ENCODE assay signal across 31 cellular contexts in genomic region chr6:52887912-52888535, GRCh38. TPM values are rescaled to one million over a fixed set of nuclear protein-coding genes. Genes with fewer than 3 reads are reported as not detected.
DNase-seq lines count a peak whose midpoint lies in the region; ATAC-seq, FAIRE-seq and TF ChIP-seq lines count a peak whose summit lies in the region.
"Had no signal": no experiment of that assay in that cellular context is flagged by ENCODE, and none has a peak within 500 bp of the region (broad histone marks: within the 10 kb centered on the region; RNA-seq: fewer than 3 reads in every experiment).

No MANE protein-coding gene starts in this region.

- H3K4me1 ChIP-seq in HepG2 (ENCODE audit: insufficient read depth, low read length) = no peaks in the 10 kb centered on the region
- no peaks in the 10 kb centered on the region for H3K4me1 ChIP-seq in right lobe of liver
- no peaks in the 10 kb centered on the region for H3K4me1 ChIP-seq in hepatocyte (ENCODE audit: insufficient read depth)
- 0 out of 2 replicates have a peak, but pooled peaks cover 4% of the 10 kb centered on the region for H3K4me1 ChIP-seq in GM23338 (ENCODE audit: insufficient read depth)
- H3K4me1 ChIP-seq: BLaER1 treated with 17β-estradiol and CSF1 and Interleukin-3, amounts not matched to agents 10 nM and 100 nM; neural progenitor cell; spleen; transverse colon had no signal

- DNase-seq in HepG2 (ENCODE audit: low spot score) = no peak
- no peak for DNase-seq in right lobe of liver
- DNase-seq in hepatocyte (ENCODE audit: low spot score) = peak; percentile 19
- no peak for DNase-seq in GM23338 (ENCODE audit: low spot score)
- no peak for DNase-seq in CD4-positive, alpha-beta T cell
- DNase-seq: activated naive CD4-positive, alpha-beta T cell treated with anti-CD3 and anti-CD28 coated beads for 36 hours; effector CD4-positive, alpha-beta T cell; H9; Karpas-422; kidney; left ventricle myocardium superior; MV-4-11; NCI-H1436; NCI-H2081; NCI-H524 treated with DMSO at 0.1 percent for 48 hours; OCI-M1; pancreas; spleen; stimulated activated CD4-positive, alpha-beta T cell treated with anti-CD3 and anti-CD28 coated beads, Interleukin-2, amount 100 ng/mL, for 24 hours; transverse colon had no signal

- no peak overlapping the region for H3K4me3 ChIP-seq in HepG2 (replicated peaks in 1 of 3; ENCODE audit: insufficient read depth in 1 of 3, low read depth in 2 of 3, low read length in 3 of 3)
- no peak overlapping the region for H3K4me3 ChIP-seq in right lobe of liver
- H3K4me3 ChIP-seq in hepatocyte = no peak overlapping the region
- no peak overlapping the region for H3K4me3 ChIP-seq in GM23338
- H3K4me3 ChIP-seq: BLaER1 treated with 17β-estradiol and CSF1 and Interleukin-3, amounts not matched to agents 10 nM and 100 nM; neural progenitor cell; pancreas; SK-N-MC; spleen; transverse colon had no signal

- peaks cover 13% of the 10 kb centered on the region for H3K27me3 Mint-ChIP-seq in activated T-helper 17 cell treated with anti-CD3 and anti-CD28 coated beads, Interleukin-2, amount 50 U/mL, for 72 hours
- no peaks in the 10 kb centered on the region for H3K27me3 Mint-ChIP-seq in GM23338 (ENCODE audit: insufficient read depth, low read depth, poor library complexity)
- no peaks in the 10 kb centered on the region for H3K27me3 Mint-ChIP-seq in CD4-positive, alpha-beta T cell

- TF ChIP-seq RAD21 in HepG2 (CRISPR knock-in tag; IDR thresholded peaks at IDR 0.05) = no peak

- H4K20me1 ChIP-seq in HepG2 (ENCODE audit: insufficient read depth, low read length) (no peaks in the 10 kb centered on the region), hepatocyte (ENCODE audit: insufficient read depth, poor library complexity, severe bottlenecking) (no peaks in the 10 kb centered on the region), GM23338 (replicated peaks; ENCODE audit: insufficient read depth) (no peaks in the 10 kb centered on the region)
- H4K20me1 ChIP-seq: BLaER1 treated with 17β-estradiol and CSF1 and Interleukin-3, amounts not matched to agents 10 nM and 100 nM had no signal

- no peaks in the 10 kb centered on the region for H3K36me3 Mint-ChIP-seq in activated T-helper 17 cell treated with anti-CD3 and anti-CD28 coated beads, Interleukin-2, amount 50 U/mL, for 72 hours (ENCODE audit: low read depth)
- H3K36me3 Mint-ChIP-seq in GM23338 (ENCODE audit: low read depth) = no peaks in the 10 kb centered on the region
- no peaks in the 10 kb centered on the region for H3K36me3 Mint-ChIP-seq in CD4-positive, alpha-beta T cell (ENCODE audit: low read depth)
- H3K36me3 Mint-ChIP-seq: neural progenitor cell had no signal

- H3K4me3 Mint-ChIP-seq in activated T-helper 17 cell treated with anti-CD3 and anti-CD28 coated beads, Interleukin-2, amount 50 U/mL, for 72 hours = no peak overlapping the region
- no peak overlapping the region for H3K4me3 Mint-ChIP-seq in GM23338
- no peak overlapping the region for H3K4me3 Mint-ChIP-seq in CD4-positive, alpha-beta T cell
- H3K4me3 Mint-ChIP-seq: activated naive CD4-positive, alpha-beta T cell treated with anti-CD3 and anti-CD28 coated beads for 36 hours; H9; neural progenitor cell had no signal

- H2AFZ ChIP-seq in HepG2 (ENCODE audit: low read length) (no peak overlapping the region), hepatocyte (no peak overlapping the region), GM23338 (no peak overlapping the region)
- H2AFZ ChIP-seq: neural progenitor cell had no signal

- H3K4me1 Mint-ChIP-seq in activated T-helper 17 cell treated with anti-CD3 and anti-CD28 coated beads, Interleukin-2, amount 50 U/mL, for 72 hours = no peaks in the 10 kb centered on the region
- H3K4me1 Mint-ChIP-seq in GM23338 = peaks cover 4% of the 10 kb centered on the region; the same call in 2 of the 3 replicates
- no peaks in the 10 kb centered on the region for H3K4me1 Mint-ChIP-seq in CD4-positive, alpha-beta T cell (ENCODE audit: low read depth)
- H3K4me1 Mint-ChIP-seq: neural progenitor cell had no signal

- CTCF ChIA-PET in HepG2 (lab: Yijun Ruan, JAX; ENCODE audit: low intra/inter-chr PET ratio, low total read pairs) = no interaction called here
- CTCF ChIA-PET in CD4-positive, alpha-beta T cell (lab: Charles Lee) = no interaction called here

- 55% methylated on average over 3 of the region's 3 CpGs for WGBS in HepG2 (ENCODE audit: low lambda C conversion rate)
- WGBS in right lobe of liver (ENCODE audit: insufficient coverage, low coverage, low lambda C conversion rate, missing lambda C conversion rate) = 76% methylated on average over 3 of the region's 3 CpGs
- WGBS in hepatocyte (ENCODE audit: low lambda C conversion rate, missing lambda C conversion rate) = 89% methylated on average over 3 of the region's 3 CpGs

- in situ Hi-C loops in HepG2 (cut with HindIII; ENCODE audit: extremely low pct_ligation_motif_present, low pct_unique_long_range_greater_than_20kb) = no loop called here

- ATAC-seq in HepG2 (peak; percentile 68; the same call in 2 of the 3 replicates), right lobe of liver (no peak), GM23338 (no peak), HG03135 (IDR thresholded peaks at IDR 0.05; ENCODE audit: unreplicated experiment) (no peak)
- ATAC-seq in activated T-helper 17 cell treated with anti-CD3 and anti-CD28 coated beads, Interleukin-2, amount 50 U/mL, for 72 hours (replicated peaks) = peak; percentile 59
- ATAC-seq in CD4-positive, alpha-beta T cell (ENCODE audit: poor library complexity) = no peak
- ATAC-seq: left ventricle myocardium superior had no signal

- H3K27ac Mint-ChIP-seq in activated T-helper 17 cell treated with anti-CD3 and anti-CD28 coated beads, Interleukin-2, amount 50 U/mL, for 72 hours = no peak overlapping the region
- no peak overlapping the region for H3K27ac Mint-ChIP-seq in GM23338
- no peak overlapping the region for H3K27ac Mint-ChIP-seq in CD4-positive, alpha-beta T cell
- H3K27ac Mint-ChIP-seq: activated naive CD4-positive, alpha-beta T cell treated with anti-CD3 and anti-CD28 coated beads for 36 hours; H9; neural progenitor cell had no signal

- intact Hi-C loops in HepG2 (cut with micrococcal nuclease; ENCODE audit: unreplicated experiment) (no loop called here), right lobe of liver (cut with DNase I) (loop anchor here in 1 of 2 donors (10.0 kb wide), 1 partner anchor 107 kb away; the partner anchor contains the start of gene GSTA4)
- intact Hi-C loops in CD4-positive, alpha-beta T cell (cut with DNase I, micrococcal nuclease) = no loop called here

- no peak for FAIRE-seq in HepG2 (lab: Jason Lieb, UNC)
- FAIRE-seq: colon, GM12891, kidney, pancreas had no signal

- H3K27ac ChIP-seq in HepG2 (ENCODE audit: extremely low read length, insufficient read depth, low read length) = no peak overlapping the region
- H3K27ac ChIP-seq in right lobe of liver = no peak overlapping the region
- H3K27ac ChIP-seq in hepatocyte = no peak overlapping the region
- no peak overlapping the region for H3K27ac ChIP-seq in GM23338 (ENCODE audit: low read depth)
- no peak overlapping the region for H3K27ac ChIP-seq in CD4-positive, alpha-beta T cell (ENCODE audit: low read depth, low read length)
- H3K27ac ChIP-seq: BLaER1 treated with 17β-estradiol and CSF1 and Interleukin-3, amounts not matched to agents 10 nM and 100 nM; neural progenitor cell; pancreas; SK-N-MC; spleen; transverse colon had no signal

- no peaks in the 10 kb centered on the region for H3F3A ChIP-seq in GM23338 (replicated peaks; ENCODE audit: low read depth)

- H3K36me3 ChIP-seq in HepG2 (replicated peaks in 1 of 2; ENCODE audit: control insufficient read depth in 1 of 2, insufficient read depth in 2 of 2, low read length in 2 of 2) = no peaks in the 10 kb centered on the region
- no peaks in the 10 kb centered on the region for H3K36me3 ChIP-seq in right lobe of liver
- H3K36me3 ChIP-seq in hepatocyte (replicated peaks; ENCODE audit: insufficient read depth, low read depth) = no peaks in the 10 kb centered on the region
- no peaks in the 10 kb centered on the region for H3K36me3 ChIP-seq in GM23338 (ENCODE audit: insufficient read depth)
- H3K36me3 ChIP-seq: BLaER1 treated with 17β-estradiol and CSF1 and Interleukin-3, amounts not matched to agents 10 nM and 100 nM; neural progenitor cell; pancreas; spleen; transverse colon had no signal

- H3K27me3 ChIP-seq in HepG2 (ENCODE audit: control insufficient read depth in 1 of 2, insufficient read depth in 2 of 2, low read length in 2 of 2) (peaks cover 0 to 3% of the 10 kb centered on the region in 2 experiments; a peak in 2 of 5 replicates), right lobe of liver (no peaks in the 10 kb centered on the region), hepatocyte (no peaks in the 10 kb centered on the region), GM23338 (ENCODE audit: insufficient read depth) (no peaks in the 10 kb centered on the region)
- no peaks in the 10 kb centered on the region for H3K27me3 ChIP-seq in CD4-positive, alpha-beta T cell (ENCODE audit: control insufficient read depth, insufficient read depth, low read length)
- H3K27me3 ChIP-seq: BLaER1 treated with 17β-estradiol and CSF1 and Interleukin-3, amounts not matched to agents 10 nM and 100 nM; neural progenitor cell; pancreas; spleen; transverse colon had no signal

- H3K9me2 ChIP-seq in hepatocyte (replicated peaks; ENCODE audit: insufficient read depth) (no peaks in the 10 kb centered on the region), GM23338 (ENCODE audit: insufficient read depth) (0 out of 2 replicates have a peak, but pooled peaks cover 3% of the 10 kb centered on the region)

- no peak for TF ChIP-seq CTCF in HepG2 (CRISPR knock-in tag; IDR thresholded peaks at IDR 0.05)
- no peak for TF ChIP-seq CTCF in right lobe of liver (IDR thresholded peaks at IDR 0.05)
- TF ChIP-seq CTCF in hepatocyte (IDR thresholded peaks at IDR 0.05; ENCODE audit: poor library complexity) = no peak
- no peak for TF ChIP-seq CTCF in GM23338 (conservative IDR thresholded peaks at IDR 0.05; ENCODE audit: low read depth in 2 of 2)
- no peak for TF ChIP-seq CTCF in CD4-positive, alpha-beta T cell (IDR thresholded peaks at IDR 0.05)

- no peaks in the 10 kb centered on the region for H3K9me3 ChIP-seq in HepG2 (ENCODE audit: low read length)
- no peaks in the 10 kb centered on the region for H3K9me3 ChIP-seq in right lobe of liver
- H3K9me3 ChIP-seq in hepatocyte (ENCODE audit: low read depth) = no peaks in the 10 kb centered on the region
- H3K9me3 ChIP-seq in CD4-positive, alpha-beta T cell (ENCODE audit: control insufficient read depth, low read length) = no peaks in the 10 kb centered on the region
- H3K9me3 ChIP-seq: pancreas, spleen, transverse colon had no signal

- H3K79me2 ChIP-seq in HepG2 (ENCODE audit: insufficient read depth, low read length) (no peaks in the 10 kb centered on the region), hepatocyte (no peaks in the 10 kb centered on the region), GM23338 (replicated peaks; ENCODE audit: insufficient read depth) (no peaks in the 10 kb centered on the region)

- no peaks in the 10 kb centered on the region for H3K9me3 Mint-ChIP-seq in activated T-helper 17 cell treated with anti-CD3 and anti-CD28 coated beads, Interleukin-2, amount 50 U/mL, for 72 hours
- no peaks in the 10 kb centered on the region; the same call in 2 of the 3 replicates for H3K9me3 Mint-ChIP-seq in GM23338
- H3K9me3 Mint-ChIP-seq in CD4-positive, alpha-beta T cell = no peaks in the 10 kb centered on the region
- H3K9me3 Mint-ChIP-seq: activated naive CD4-positive, alpha-beta T cell treated with anti-CD3 and anti-CD28 coated beads for 36 hours; H9; neural progenitor cell had no signal

- no peak for TF ChIP-seq POLR2A in HepG2 (IDR thresholded peaks at IDR 0.05; ENCODE audit: insufficient read depth in 1 of 2, low read depth in 2 of 2, low read length in 2 of 2)
- no peak for TF ChIP-seq POLR2A in right lobe of liver (IDR thresholded peaks at IDR 0.05)

- no TSS peak for BruUV-seq in HepG2 (replicated peaks; lab: Mats Ljungman, UMichigan)

- no peak overlapping the region for H3K9ac ChIP-seq in HepG2 (ENCODE audit: insufficient read depth, low read depth, low read length)
- H3K9ac ChIP-seq: BLaER1 treated with 17β-estradiol and CSF1 and Interleukin-3, amounts not matched to agents 10 nM and 100 nM; neural progenitor cell had no signal

- TF ChIP-seq EP300 in HepG2 (IDR thresholded peaks at IDR 0.05; ENCODE audit: low read depth in 2 of 2, low read length in 2 of 2) = no peak
- no peak for TF ChIP-seq EP300 in HepG2 (CRISPR knock-in tag; IDR thresholded peaks at IDR 0.05; ENCODE audit: borderline replicate concordance)

- no peak overlapping the region for H3K4me2 ChIP-seq in HepG2 (ENCODE audit: low read depth, low read length)
- H3K4me2 ChIP-seq in hepatocyte = no peak overlapping the region
- H3K4me2 ChIP-seq in GM23338 = no peak overlapping the region
- H3K4me2 ChIP-seq: BLaER1 treated with 17β-estradiol and CSF1 and Interleukin-3, amounts not matched to agents 10 nM and 100 nM; neural progenitor cell had no signal

- POLR2A ChIA-PET in HepG2 (lab: Yijun Ruan, JAX) = no interaction called here
- POLR2A ChIA-PET in CD4-positive, alpha-beta T cell (lab: Charles Lee) = no interaction called here

RNA-seq across cellular contexts. Expression of gene GSTA3, which starts 21.5 kb away (rescaled TPM):
- total RNA-seq in HepG2 (2016; rRNA removed; fragmentation: Illumina TruSeq; extraction: Trizol) = not detected in 2 replicates
- not detected in 2 replicates for total RNA-seq in HepG2 (2016; cell fraction: cytosol; rRNA removed; fragmentation: Illumina TruSeq; extraction: Trizol; ENCODE audit: low read depth)
- not detected in 2 replicates for total RNA-seq in HepG2 (2016; cell fraction: insoluble cytoplasmic fraction; rRNA removed; fragmentation: Illumina TruSeq; extraction: Trizol)
- total RNA-seq in HepG2 (2016; cell fraction: membrane; rRNA removed; fragmentation: Illumina TruSeq; extraction: Trizol) = not detected in 2 replicates
- not detected in 2 replicates for total RNA-seq in HepG2 (2016; cell fraction: nucleus; rRNA removed; fragmentation: Illumina TruSeq; extraction: Trizol)
- not detected in 2 replicates for polyA plus RNA-seq in HepG2 (2011; rRNA removed)
- not detected in 2 replicates for polyA plus RNA-seq in HepG2 (2011; cell fraction: cytosol; rRNA removed)
- polyA plus RNA-seq in HepG2 (2011; cell fraction: nucleus; rRNA removed) = not detected in 2 replicates
- not detected in 2 replicates for polyA plus RNA-seq in HepG2 (2012)
- not detected in 2 replicates for polyA plus RNA-seq in HepG2 (2016; cell fraction: cytosol; fragmentation: Illumina TruSeq; extraction: Trizol; ENCODE audit: low read depth)
- not detected in 2 replicates for polyA plus RNA-seq in HepG2 (2016; cell fraction: insoluble cytoplasmic fraction; fragmentation: Illumina TruSeq; extraction: Trizol; ENCODE audit: low read depth)
- polyA plus RNA-seq in HepG2 (2016; cell fraction: membrane; fragmentation: Illumina TruSeq; extraction: Trizol; ENCODE audit: low read depth) = not detected in 2 replicates
- polyA plus RNA-seq in HepG2 (2016; cell fraction: nucleus; fragmentation: Illumina TruSeq; extraction: Trizol; ENCODE audit: insufficient read depth, low read depth) = not detected in 2 replicates
- polyA minus RNA-seq in HepG2 (2011; rRNA and poly(A)+ RNA removed; ENCODE audit: low replicate concordance) = not detected in 2 replicates
- polyA minus RNA-seq in HepG2 (2011; cell fraction: cytosol; rRNA and poly(A)+ RNA removed) = not detected in 2 replicates
- not detected in 2 replicates for polyA minus RNA-seq in HepG2 (2011; cell fraction: nucleus; rRNA and poly(A)+ RNA removed)
- total RNA-seq in right lobe of liver = not detected
- total RNA-seq in activated T-helper 17 cell treated with anti-CD3 and anti-CD28 coated beads, Interleukin-2, amount 50 U/mL, for 72 hours = not detected
- not detected in 2 replicates for total RNA-seq in hepatocyte
- not detected in 2 replicates for polyA plus RNA-seq in hepatocyte
- not detected in 2 replicates for total RNA-seq in GM23338 (2014; rRNA removed; shearing (Covaris generic))
- not detected in 2 replicates for polyA plus RNA-seq in GM23338 (2016; fragmentation: Nextera tagmentation; extraction: Ambion mirVana)
- not detected for total RNA-seq in CD4-positive, alpha-beta T cell
- total RNA-seq: activated naive CD4-positive, alpha-beta T cell treated with anti-CD3 and anti-CD28 coated beads for 36 hours; H9; kidney; left ventricle myocardium superior; mesenteric fat pad; myocyte; pancreas; spleen; subcutaneous adipose tissue; T-helper 1 cell treated with Interleukin-12 subunit alpha and Interleukin-12 subunit beta and Interleukin-4 antibody, amounts not matched to agents 30 ng/mL and 1 ng/mL, for 36 hours; transverse colon had no signal
- polyA plus RNA-seq: pancreas, spleen had no signal

RNA-seq across cellular contexts. Expression of gene GSTA5, which starts 47.4 kb away (rescaled TPM):
- total RNA-seq in HepG2 (2016; rRNA removed; fragmentation: Illumina TruSeq; extraction: Trizol) (not detected in 2 replicates), right lobe of liver (not detected), hepatocyte (not detected in 2 replicates)
- total RNA-seq in HepG2 (2016; cell fraction: cytosol; rRNA removed; fragmentation: Illumina TruSeq; extraction: Trizol; ENCODE audit: low read depth) = not detected in 2 replicates
- total RNA-seq in HepG2 (2016; cell fraction: insoluble cytoplasmic fraction; rRNA removed; fragmentation: Illumina TruSeq; extraction: Trizol) = not detected in 2 replicates
- total RNA-seq in HepG2 (2016; cell fraction: membrane; rRNA removed; fragmentation: Illumina TruSeq; extraction: Trizol) = not detected in 2 replicates
- not detected in 2 replicates for total RNA-seq in HepG2 (2016; cell fraction: nucleus; rRNA removed; fragmentation: Illumina TruSeq; extraction: Trizol)
- polyA plus RNA-seq in HepG2 (2011; rRNA removed) (not detected in 2 replicates), hepatocyte (not detected in 2 replicates), GM23338 (2016; fragmentation: Nextera tagmentation; extraction: Ambion mirVana) (not detected in 2 replicates)
- polyA plus RNA-seq in HepG2 (2011; cell fraction: cytosol; rRNA removed) = not detected in 2 replicates
- not detected in 2 replicates for polyA plus RNA-seq in HepG2 (2011; cell fraction: nucleus; rRNA removed)
- not detected in 2 replicates for polyA plus RNA-seq in HepG2 (2012)
- not detected in 2 replicates for polyA plus RNA-seq in HepG2 (2016; cell fraction: cytosol; fragmentation: Illumina TruSeq; extraction: Trizol; ENCODE audit: low read depth)
- not detected in 2 replicates for polyA plus RNA-seq in HepG2 (2016; cell fraction: insoluble cytoplasmic fraction; fragmentation: Illumina TruSeq; extraction: Trizol; ENCODE audit: low read depth)
- not detected in 2 replicates for polyA plus RNA-seq in HepG2 (2016; cell fraction: membrane; fragmentation: Illumina TruSeq; extraction: Trizol; ENCODE audit: low read depth)
- polyA plus RNA-seq in HepG2 (2016; cell fraction: nucleus; fragmentation: Illumina TruSeq; extraction: Trizol; ENCODE audit: insufficient read depth, low read depth) = not detected in 2 replicates
- polyA minus RNA-seq in HepG2 (2011; rRNA and poly(A)+ RNA removed; ENCODE audit: low replicate concordance) = not detected in 2 replicates
- polyA minus RNA-seq in HepG2 (2011; cell fraction: cytosol; rRNA and poly(A)+ RNA removed) = not detected in 2 replicates
- polyA minus RNA-seq in HepG2 (2011; cell fraction: nucleus; rRNA and poly(A)+ RNA removed) = not detected in 2 replicates
- total RNA-seq in activated T-helper 17 cell treated with anti-CD3 and anti-CD28 coated beads, Interleukin-2, amount 50 U/mL, for 72 hours = not detected
- total RNA-seq in GM23338 (2014; rRNA removed; shearing (Covaris generic)) = not detected in 2 replicates
- total RNA-seq in CD4-positive, alpha-beta T cell = not detected
- total RNA-seq: activated naive CD4-positive, alpha-beta T cell treated with anti-CD3 and anti-CD28 coated beads for 36 hours; H9; kidney; left ventricle myocardium superior; mesenteric fat pad; myocyte; pancreas; spleen; subcutaneous adipose tissue; T-helper 1 cell treated with Interleukin-12 subunit alpha and Interleukin-12 subunit beta and Interleukin-4 antibody, amounts not matched to agents 30 ng/mL and 1 ng/mL, for 36 hours; transverse colon had no signal
- polyA plus RNA-seq: pancreas, spleen had no signal

Comparison
In these comparisons a context has a peak if more than half of its experiments do, and no peak if none do; other contexts are left out.
1. ATAC-seq: peak in HepG2 (single experiment) and activated T-helper 17 cell treated with anti-CD3 and anti-CD28 coated beads, Interleukin-2, amount 50 U/mL, for 72 hours (single experiment); none in right lobe of liver (0 of 4), GM23338 (single experiment), CD4-positive, alpha-beta T cell (single experiment) and HG03135 (single experiment).